26 cellular contexts compared by ENCODE assay signal in genomic region chr1:108532730-108533129, GRCh38.
"Had no signal": no experiment of that assay in that cellular context is flagged by ENCODE, and none has a peak within 500 bp of the region (broad histone marks: within the 10 kb centered on the region; RNA-seq: fewer than 3 reads in every experiment).

No MANE protein-coding gene starts in this region.

- ATAC-seq: Panc1, Right ventricle myocardium inferior, T-cell had no signal

- H3K4me3 ChIP-seq: adrenal gland, SK-N-MC had no signal

- H3K9me3 Mint-ChIP-seq: activated CD4-positive, alpha-beta memory T cell treated with anti-CD3 and anti-CD28 coated beads, Interleukin-2, amount 10 ng/mL, durations not matched to agents 7 days and 5 days; activated naive CD8-positive, alpha-beta T cell treated with anti-CD3 and anti-CD28 coated beads, Interleukin-2, amount 10 ng/mL, durations not matched to agents 7 days and 5 days; activated T-cell treated with anti-CD3 and anti-CD28 coated beads, Interleukin-2, amount 50 U/mL, for 72 hours; T-cell had no signal

- H3K4me1 ChIP-seq: adrenal gland had no signal

- H3K4me3 Mint-ChIP-seq: activated CD4-positive, alpha-beta memory T cell treated with anti-CD3 and anti-CD28 coated beads, Interleukin-2, amount 10 ng/mL, durations not matched to agents 7 days and 5 days; activated CD4-positive, alpha-beta T cell treated with anti-CD3 and anti-CD28 coated beads for 36 hours; activated naive CD8-positive, alpha-beta T cell treated with anti-CD3 and anti-CD28 coated beads, Interleukin-2, amount 10 ng/mL, durations not matched to agents 7 days and 5 days; T-cell had no signal

- H3K27ac ChIP-seq: adrenal gland, SK-N-MC had no signal

- H3K27me3 ChIP-seq: adrenal gland had no signal

- H3K36me3 ChIP-seq: adrenal gland had no signal

- H3K36me3 Mint-ChIP-seq: activated naive CD8-positive, alpha-beta T cell treated with anti-CD3 and anti-CD28 coated beads, Interleukin-2, amount 10 ng/mL, durations not matched to agents 7 days and 5 days; T-cell had no signal

- H3K27ac Mint-ChIP-seq: activated CD4-positive, alpha-beta memory T cell treated with anti-CD3 and anti-CD28 coated beads, Interleukin-2, amount 10 ng/mL, durations not matched to agents 7 days and 5 days; activated CD4-positive, alpha-beta T cell treated with anti-CD3 and anti-CD28 coated beads for 36 hours; activated naive CD8-positive, alpha-beta T cell treated with anti-CD3 and anti-CD28 coated beads, Interleukin-2, amount 10 ng/mL, durations not matched to agents 7 days and 5 days; activated T-cell treated with anti-CD3 and anti-CD28 coated beads, Interleukin-2, amount 50 U/mL, for 72 hours; T-cell had no signal

- DNase-seq: activated CD4-positive, alpha-beta memory T cell treated with anti-CD3 and anti-CD28 coated beads, Interleukin-2, amount 10 ng/mL, durations not matched to agents 7 days and 5 days; activated CD4-positive, alpha-beta T cell treated with anti-CD3 and anti-CD28 coated beads for 36 hours; activated CD4-positive, alpha-beta T cell treated with anti-CD3 and anti-CD28 coated beads, Interleukin-2, amount 50 U/mL, for 1 hour; activated naive CD4-positive, alpha-beta T cell treated with anti-CD3 and anti-CD28 coated beads, Interleukin-2, amount 50 U/mL, for 16 hours; activated naive CD8-positive, alpha-beta T cell treated with anti-CD3 and anti-CD28 coated beads, Interleukin-2, amount 10 ng/mL, durations not matched to agents 7 days and 5 days; activated T-cell treated with anti-CD3 and anti-CD28 coated beads for 4 hours; activated T-cell treated with anti-CD3 and anti-CD28 coated beads, Interleukin-2, amount 50 U/mL, for 72 hours; adrenal gland; anterior cingulate cortex; caudate nucleus; Karpas-422; NCI-H1105 treated with DMSO at 0.1 percent for 48 hours; NCI-H146; NCI-H187 treated with DMSO at 0.1 percent for 48 hours; NCI-H2081 treated with DMSO at 0.1 percent for 48 hours; NCI-H2171 treated with DMSO at 0.1 percent for 48 hours; NCI-H226; NCI-H526; NCI-H82; RPMI8226; T-cell; T-helper 2 cell; T1000 had no signal

- H3K9me3 ChIP-seq: adrenal gland had no signal

- H3K4me1 Mint-ChIP-seq: activated naive CD8-positive, alpha-beta T cell treated with anti-CD3 and anti-CD28 coated beads, Interleukin-2, amount 10 ng/mL, durations not matched to agents 7 days and 5 days; T-cell had no signal
